In genomic region chr14:100466111-100466856, GRCh38 we compare ENCODE assay signal across 20 cellular contexts.
"Had no signal": no experiment of that assay in that cellular context is flagged by ENCODE, and none has a peak within 500 bp of the region (broad histone marks: within the 10 kb centered on the region; RNA-seq: fewer than 3 reads in every experiment).

No MANE protein-coding gene starts in this region.

- H3K9me3 ChIP-seq: ascending aorta, breast epithelium, heart left ventricle, sigmoid colon, spleen, suprapubic skin had no signal

- H3K4me3 ChIP-seq: ascending aorta, breast epithelium, heart left ventricle, sigmoid colon, spleen, suprapubic skin had no signal

- H3K36me3 ChIP-seq: breast epithelium had no signal

- H3K4me3 Mint-ChIP-seq: activated T-helper 17 cell treated with anti-CD3 and anti-CD28 coated beads, Interleukin-2, amount 50 U/mL, for 72 hours; dendritic cell treated with granulocyte-macrophage colony-stimulating factor and Interleukin-4, amounts not matched to agents 40 ng/mL and 50 ng/mL, for 4 days; effector memory CD8-positive, alpha-beta T cell; memory B cell; naive thymus-derived CD8-positive, alpha-beta T cell; stimulated activated naive CD8-positive, alpha-beta T cell treated with anti-CD3 and anti-CD28 coated beads, Interleukin-15, Interleukin-2, amounts not matched to agents 100 ng/mL and 50 ng/mL, for 24 hours had no signal

- DNase-seq: activated CD4-positive, alpha-beta T cell treated with anti-CD3 and anti-CD28 coated beads, Interleukin-2, amount 50 U/mL, for 4 hours; activated naive CD4-positive, alpha-beta T cell treated with Interleukin-2 at 50 U/mL for 16 hours; effector memory CD8-positive, alpha-beta T cell; heart left ventricle; left ventricle myocardium superior; naive thymus-derived CD8-positive, alpha-beta T cell; sigmoid colon; spleen; SW 1271 had no signal

- ATAC-seq: activated CD4-positive, CD25-positive, alpha-beta regulatory T cell treated with anti-CD3 and anti-CD28 coated beads, Interleukin-2, amount 50 U/mL, for 24 hours; activated T-helper 17 cell treated with anti-CD3 and anti-CD28 coated beads, Interleukin-2, amount 50 U/mL, for 72 hours; effector memory CD8-positive, alpha-beta T cell; heart left ventricle; left ventricle myocardium superior; naive thymus-derived CD8-positive, alpha-beta T cell had no signal

- H3K27me3 Mint-ChIP-seq: activated T-helper 17 cell treated with anti-CD3 and anti-CD28 coated beads, Interleukin-2, amount 50 U/mL, for 72 hours; effector memory CD8-positive, alpha-beta T cell; naive thymus-derived CD8-positive, alpha-beta T cell; stimulated activated naive CD8-positive, alpha-beta T cell treated with anti-CD3 and anti-CD28 coated beads, Interleukin-15, Interleukin-2, amounts not matched to agents 100 ng/mL and 50 ng/mL, for 24 hours had no signal

- H3K27me3 ChIP-seq: ascending aorta, breast epithelium, heart left ventricle, sigmoid colon, spleen, suprapubic skin had no signal

- FAIRE-seq: frontal cortex, keratinocyte had no signal

- H3K27ac ChIP-seq: ascending aorta, breast epithelium, epithelial cell of prostate, heart left ventricle, sigmoid colon, spleen, suprapubic skin had no signal

- H3K9me3 Mint-ChIP-seq: activated T-helper 17 cell treated with anti-CD3 and anti-CD28 coated beads, Interleukin-2, amount 50 U/mL, for 72 hours; dendritic cell treated with granulocyte-macrophage colony-stimulating factor and Interleukin-4, amounts not matched to agents 40 ng/mL and 50 ng/mL, for 4 days; effector memory CD8-positive, alpha-beta T cell; memory B cell; naive thymus-derived CD8-positive, alpha-beta T cell; stimulated activated naive CD8-positive, alpha-beta T cell treated with anti-CD3 and anti-CD28 coated beads, Interleukin-15, Interleukin-2, amounts not matched to agents 100 ng/mL and 50 ng/mL, for 24 hours had no signal

- H3K27ac Mint-ChIP-seq: activated T-helper 17 cell treated with anti-CD3 and anti-CD28 coated beads, Interleukin-2, amount 50 U/mL, for 72 hours; dendritic cell treated with granulocyte-macrophage colony-stimulating factor and Interleukin-4, amounts not matched to agents 40 ng/mL and 50 ng/mL, for 4 days; effector memory CD8-positive, alpha-beta T cell; memory B cell; naive thymus-derived CD8-positive, alpha-beta T cell; stimulated activated naive CD8-positive, alpha-beta T cell treated with anti-CD3 and anti-CD28 coated beads, Interleukin-15, Interleukin-2, amounts not matched to agents 100 ng/mL and 50 ng/mL, for 24 hours had no signal

- H3K4me1 ChIP-seq: ascending aorta, breast epithelium, heart left ventricle, sigmoid colon, spleen, suprapubic skin had no signal
